ENCODE assay signal across 8 cellular contexts in genomic region chr2:176997074-176997791, GRCh38.
DNase-seq lines count a peak whose midpoint lies in the region; FAIRE-seq and TF ChIP-seq lines count a peak whose summit lies in the region.

No MANE protein-coding gene starts in this region.

- H3K4me1 Mint-ChIP-seq in HFFc6 (ENCODE audit: low read depth) (no peaks in the 10 kb centered on the region), immature natural killer cell (peaks cover 18 to 22% of the 10 kb centered on the region in 2 donors)

- H3K9me3 Mint-ChIP-seq in HFFc6 (peaks cover 3% of the 10 kb centered on the region; the same call in 1 of the 2 replicates), immature natural killer cell (no peaks in the 10 kb centered on the region)

- H3K4me3 Mint-ChIP-seq in HFFc6 (no peak overlapping the region), immature natural killer cell (peak overlapping the region in 2 of 5 donors; percentile 16 to 53)

- DNase-seq in GM12892 (ENCODE audit: insufficient read length) = no peak
- peak; percentile 57 for DNase-seq in HFFc6
- DNase-seq in RCC 7860 (ENCODE audit: low spot score) = peak; percentile 89
- DNase-seq in immature natural killer cell = no peak
- no peak for DNase-seq in NCI-H2227 treated with DMSO at 0.1 percent for 48 hours (lab: John Stamatoyannopoulos, UW)
- no peak for DNase-seq in NCI-H1694 (lab: John Stamatoyannopoulos, UW)
- DNase-seq in C1 segment of cervical spinal cord (lab: John Stamatoyannopoulos, UW) = no peak
- no peak for DNase-seq in NCI-H1436 treated with DMSO at 0.1 percent for 48 hours (lab: John Stamatoyannopoulos, UW)

- H3K27me3 Mint-ChIP-seq in HFFc6 (ENCODE audit: insufficient read depth) (no peaks in the 10 kb centered on the region; the same call in none of the 2 replicates), immature natural killer cell (ENCODE audit: low read depth in 3 of 3) (peaks cover 1 to 3% (median 2%) of the 10 kb centered on the region in 3 donors)

- peak; percentile 92 for FAIRE-seq in GM12892 (lab: Jason Lieb, UNC)
- peak; percentile 97 for FAIRE-seq in RCC 7860 (lab: Jason Lieb, UNC)

- H3K27ac Mint-ChIP-seq in HFFc6 = no peak overlapping the region
- peak overlapping the region in 5 of 6 donors; percentile 12 to 78 (median 51) for H3K27ac Mint-ChIP-seq in immature natural killer cell

- TF ChIP-seq POLR2A in GM12892 (IDR thresholded peaks at IDR 0.05; ENCODE audit: low read depth, low read length) = no peak

- no peaks in the 10 kb centered on the region for H3K36me3 Mint-ChIP-seq in HFFc6 (ENCODE audit: low read depth)
- H3K36me3 Mint-ChIP-seq in immature natural killer cell = peaks cover 0 to 3% (median 0%) of the 10 kb centered on the region in 3 donors

- no peak for TF ChIP-seq CTCF in HFFc6 (IDR thresholded peaks at IDR 0.05)

Comparison
In these comparisons a context has a peak if more than half of its experiments do, and no peak if none do; other contexts are left out.
1. DNase-seq: peak in HFFc6 (single experiment) and RCC 7860 (single experiment); none in GM12892 (single experiment), immature natural killer cell (0 of 3), NCI-H2227 treated with DMSO at 0.1 percent for 48 hours (single experiment), NCI-H1694 (single experiment), C1 segment of cervical spinal cord (0 of 14) and NCI-H1436 treated with DMSO at 0.1 percent for 48 hours (single experiment).